Comparison of ENCODE assay signal across 1 cellular context in the genomic region with DNA sequence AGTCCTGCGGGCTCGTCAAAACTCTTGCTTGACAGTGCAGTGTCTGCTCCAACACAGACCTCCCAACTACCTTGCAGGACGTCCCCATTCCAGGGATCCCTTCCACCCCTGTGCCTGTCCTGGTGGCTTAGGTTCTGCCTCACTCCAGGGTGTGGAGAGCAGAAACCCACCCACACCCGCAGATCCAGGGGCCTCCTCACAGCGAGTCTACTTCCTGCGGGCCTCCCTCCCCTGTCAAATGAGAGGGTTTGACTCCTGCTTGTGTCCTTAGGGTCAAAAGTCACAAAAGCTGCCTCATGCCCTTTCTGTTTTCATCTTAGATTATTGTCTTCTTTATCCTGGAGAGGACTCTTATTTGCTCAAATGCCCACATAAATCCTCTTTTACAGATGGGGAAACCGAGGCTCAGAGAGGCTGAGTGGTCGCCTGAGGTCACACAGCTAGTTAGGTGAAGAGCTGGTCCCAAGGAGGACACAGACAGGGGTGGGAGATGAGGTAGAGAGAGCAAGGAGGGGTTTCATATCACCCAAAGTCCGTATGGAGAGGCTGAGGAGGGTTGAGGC.
TF ChIP-seq lines count a peak whose summit lies in the region.

No MANE protein-coding gene starts in this region.

TF ChIP-seq in GM23338, 12 proteins besides CTCF, POLR2A, EP300 and RAD21 (continued from another document):
- TF ChIP-seq, protein P1, sequence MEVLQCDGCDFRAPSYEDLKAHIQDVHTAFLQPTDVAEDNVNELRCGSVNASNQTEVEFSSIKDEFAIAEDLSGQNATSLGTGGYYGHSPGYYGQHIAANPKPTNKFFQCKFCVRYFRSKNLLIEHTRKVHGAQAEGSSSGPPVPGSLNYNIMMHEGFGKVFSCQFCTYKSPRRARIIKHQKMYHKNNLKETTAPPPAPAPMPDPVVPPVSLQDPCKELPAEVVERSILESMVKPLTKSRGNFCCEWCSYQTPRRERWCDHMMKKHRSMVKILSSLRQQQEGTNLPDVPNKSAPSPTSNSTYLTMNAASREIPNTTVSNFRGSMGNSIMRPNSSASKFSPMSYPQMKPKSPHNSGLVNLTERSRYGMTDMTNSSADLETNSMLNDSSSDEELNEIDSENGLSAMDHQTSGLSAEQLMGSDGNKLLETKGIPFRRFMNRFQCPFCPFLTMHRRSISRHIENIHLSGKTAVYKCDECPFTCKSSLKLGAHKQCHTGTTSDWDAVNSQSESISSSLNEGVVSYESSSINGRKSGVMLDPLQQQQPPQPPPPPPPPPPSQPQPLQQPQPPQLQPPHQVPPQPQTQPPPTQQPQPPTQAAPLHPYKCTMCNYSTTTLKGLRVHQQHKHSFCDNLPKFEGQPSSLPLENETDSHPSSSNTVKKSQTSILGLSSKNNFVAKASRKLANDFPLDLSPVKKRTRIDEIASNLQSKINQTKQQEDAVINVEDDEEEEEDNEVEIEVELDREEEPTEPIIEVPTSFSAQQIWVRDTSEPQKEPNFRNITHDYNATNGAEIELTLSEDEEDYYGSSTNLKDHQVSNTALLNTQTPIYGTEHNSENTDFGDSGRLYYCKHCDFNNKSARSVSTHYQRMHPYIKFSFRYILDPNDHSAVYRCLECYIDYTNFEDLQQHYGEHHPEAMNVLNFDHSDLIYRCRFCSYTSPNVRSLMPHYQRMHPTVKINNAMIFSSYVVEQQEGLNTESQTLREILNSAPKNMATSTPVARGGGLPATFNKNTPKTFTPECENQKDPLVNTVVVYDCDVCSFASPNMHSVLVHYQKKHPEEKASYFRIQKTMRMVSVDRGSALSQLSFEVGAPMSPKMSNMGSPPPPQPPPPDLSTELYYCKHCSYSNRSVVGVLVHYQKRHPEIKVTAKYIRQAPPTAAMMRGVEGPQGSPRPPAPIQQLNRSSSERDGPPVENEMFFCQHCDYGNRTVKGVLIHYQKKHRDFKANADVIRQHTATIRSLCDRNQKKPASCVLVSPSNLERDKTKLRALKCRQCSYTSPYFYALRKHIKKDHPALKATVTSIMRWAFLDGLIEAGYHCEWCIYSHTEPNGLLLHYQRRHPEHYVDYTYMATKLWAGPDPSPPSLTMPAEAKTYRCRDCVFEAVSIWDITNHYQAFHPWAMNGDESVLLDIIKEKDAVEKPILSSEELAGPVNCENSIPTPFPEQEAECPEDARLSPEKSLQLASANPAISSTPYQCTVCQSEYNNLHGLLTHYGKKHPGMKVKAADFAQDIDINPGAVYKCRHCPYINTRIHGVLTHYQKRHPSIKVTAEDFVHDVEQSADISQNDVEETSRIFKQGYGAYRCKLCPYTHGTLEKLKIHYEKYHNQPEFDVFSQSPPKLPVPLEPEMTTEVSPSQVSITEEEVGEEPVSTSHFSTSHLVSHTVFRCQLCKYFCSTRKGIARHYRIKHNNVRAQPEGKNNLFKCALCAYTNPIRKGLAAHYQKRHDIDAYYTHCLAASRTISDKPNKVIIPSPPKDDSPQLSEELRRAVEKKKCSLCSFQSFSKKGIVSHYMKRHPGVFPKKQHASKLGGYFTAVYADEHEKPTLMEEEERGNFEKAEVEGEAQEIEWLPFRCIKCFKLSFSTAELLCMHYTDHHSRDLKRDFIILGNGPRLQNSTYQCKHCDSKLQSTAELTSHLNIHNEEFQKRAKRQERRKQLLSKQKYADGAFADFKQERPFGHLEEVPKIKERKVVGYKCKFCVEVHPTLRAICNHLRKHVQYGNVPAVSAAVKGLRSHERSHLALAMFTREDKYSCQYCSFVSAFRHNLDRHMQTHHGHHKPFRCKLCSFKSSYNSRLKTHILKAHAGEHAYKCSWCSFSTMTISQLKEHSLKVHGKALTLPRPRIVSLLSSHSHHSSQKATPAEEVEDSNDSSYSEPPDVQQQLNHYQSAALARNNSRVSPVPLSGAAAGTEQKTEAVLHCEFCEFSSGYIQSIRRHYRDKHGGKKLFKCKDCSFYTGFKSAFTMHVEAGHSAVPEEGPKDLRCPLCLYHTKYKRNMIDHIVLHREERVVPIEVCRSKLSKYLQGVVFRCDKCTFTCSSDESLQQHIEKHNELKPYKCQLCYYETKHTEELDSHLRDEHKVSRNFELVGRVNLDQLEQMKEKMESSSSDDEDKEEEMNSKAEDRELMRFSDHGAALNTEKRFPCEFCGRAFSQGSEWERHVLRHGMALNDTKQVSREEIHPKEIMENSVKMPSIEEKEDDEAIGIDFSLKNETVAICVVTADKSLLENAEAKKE (CRISPR knock-in tag; IDR thresholded peaks at IDR 0.05): no peak
- TF ChIP-seq ZNF114 (CRISPR knock-in tag; IDR thresholded peaks at IDR 0.05): no peak
- TF ChIP-seq EZH2phosphoT487 (IDR thresholded peaks at IDR 0.05; ENCODE audit: unreplicated experiment): no peak
- TF ChIP-seq NANOG (IDR thresholded peaks at IDR 0.05; ENCODE audit: borderline replicate concordance): no peak
- TF ChIP-seq ZNF331 (CRISPR knock-in tag; IDR thresholded peaks at IDR 0.05; ENCODE audit: low read depth): no peak
- TF ChIP-seq, protein P2, sequence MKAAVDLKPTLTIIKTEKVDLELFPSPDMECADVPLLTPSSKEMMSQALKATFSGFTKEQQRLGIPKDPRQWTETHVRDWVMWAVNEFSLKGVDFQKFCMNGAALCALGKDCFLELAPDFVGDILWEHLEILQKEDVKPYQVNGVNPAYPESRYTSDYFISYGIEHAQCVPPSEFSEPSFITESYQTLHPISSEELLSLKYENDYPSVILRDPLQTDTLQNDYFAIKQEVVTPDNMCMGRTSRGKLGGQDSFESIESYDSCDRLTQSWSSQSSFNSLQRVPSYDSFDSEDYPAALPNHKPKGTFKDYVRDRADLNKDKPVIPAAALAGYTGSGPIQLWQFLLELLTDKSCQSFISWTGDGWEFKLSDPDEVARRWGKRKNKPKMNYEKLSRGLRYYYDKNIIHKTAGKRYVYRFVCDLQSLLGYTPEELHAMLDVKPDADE (IDR thresholded peaks at IDR 0.05): no peak
- TF ChIP-seq, protein P3, sequence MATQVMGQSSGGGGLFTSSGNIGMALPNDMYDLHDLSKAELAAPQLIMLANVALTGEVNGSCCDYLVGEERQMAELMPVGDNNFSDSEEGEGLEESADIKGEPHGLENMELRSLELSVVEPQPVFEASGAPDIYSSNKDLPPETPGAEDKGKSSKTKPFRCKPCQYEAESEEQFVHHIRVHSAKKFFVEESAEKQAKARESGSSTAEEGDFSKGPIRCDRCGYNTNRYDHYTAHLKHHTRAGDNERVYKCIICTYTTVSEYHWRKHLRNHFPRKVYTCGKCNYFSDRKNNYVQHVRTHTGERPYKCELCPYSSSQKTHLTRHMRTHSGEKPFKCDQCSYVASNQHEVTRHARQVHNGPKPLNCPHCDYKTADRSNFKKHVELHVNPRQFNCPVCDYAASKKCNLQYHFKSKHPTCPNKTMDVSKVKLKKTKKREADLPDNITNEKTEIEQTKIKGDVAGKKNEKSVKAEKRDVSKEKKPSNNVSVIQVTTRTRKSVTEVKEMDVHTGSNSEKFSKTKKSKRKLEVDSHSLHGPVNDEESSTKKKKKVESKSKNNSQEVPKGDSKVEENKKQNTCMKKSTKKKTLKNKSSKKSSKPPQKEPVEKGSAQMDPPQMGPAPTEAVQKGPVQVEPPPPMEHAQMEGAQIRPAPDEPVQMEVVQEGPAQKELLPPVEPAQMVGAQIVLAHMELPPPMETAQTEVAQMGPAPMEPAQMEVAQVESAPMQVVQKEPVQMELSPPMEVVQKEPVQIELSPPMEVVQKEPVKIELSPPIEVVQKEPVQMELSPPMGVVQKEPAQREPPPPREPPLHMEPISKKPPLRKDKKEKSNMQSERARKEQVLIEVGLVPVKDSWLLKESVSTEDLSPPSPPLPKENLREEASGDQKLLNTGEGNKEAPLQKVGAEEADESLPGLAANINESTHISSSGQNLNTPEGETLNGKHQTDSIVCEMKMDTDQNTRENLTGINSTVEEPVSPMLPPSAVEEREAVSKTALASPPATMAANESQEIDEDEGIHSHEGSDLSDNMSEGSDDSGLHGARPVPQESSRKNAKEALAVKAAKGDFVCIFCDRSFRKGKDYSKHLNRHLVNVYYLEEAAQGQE (IDR thresholded peaks at IDR 0.05; ENCODE audit: unreplicated experiment): no peak
- no peak for TF ChIP-seq CREB1 (CRISPR knock-in tag; IDR thresholded peaks at IDR 0.05; ENCODE audit: low read depth)
